ENCODE assay signal across 15 cellular contexts in the genomic region with DNA sequence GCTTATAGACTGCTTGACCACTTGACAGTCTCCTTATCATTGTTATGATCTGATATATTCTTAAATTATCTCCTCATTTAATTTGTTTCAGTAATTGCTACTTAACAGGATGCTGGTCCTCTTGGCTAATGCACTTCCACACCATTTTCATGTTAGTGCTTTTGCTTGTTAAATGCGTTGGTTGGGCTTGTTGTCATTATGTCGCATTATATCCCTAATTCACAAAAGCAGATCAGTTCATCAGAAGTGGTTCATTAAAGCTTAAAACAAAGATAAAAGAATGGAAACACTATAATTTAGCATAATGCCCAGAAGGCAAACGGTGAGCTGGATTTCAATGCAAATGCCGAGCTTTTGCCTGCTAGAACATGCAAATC. TPM values are rescaled to one million over a fixed set of nuclear protein-coding genes. Genes with fewer than 3 reads are reported as not detected.
A peak's percentile ranks its signal among the peaks of the same experiment; 100 is the strongest.
DNase-seq lines count a peak whose midpoint lies in the region; FAIRE-seq and TF ChIP-seq lines count a peak whose summit lies in the region.
"Had no signal": no experiment of that assay in that cellular context is flagged by ENCODE, and none has a peak within 500 bp of the region (broad histone marks: within the 10 kb centered on the region; RNA-seq: fewer than 3 reads in every experiment).

No MANE protein-coding gene starts in this region.

- no peaks in the 10 kb centered on the region for H3K27me3 Mint-ChIP-seq in glutamatergic neuron (ENCODE audit: unreplicated experiment)

- peaks cover 14% of the 10 kb centered on the region for H3K4me1 Mint-ChIP-seq in glutamatergic neuron (ENCODE audit: low read depth, unreplicated experiment)
- H3K4me1 Mint-ChIP-seq: CD8-positive, alpha-beta memory T cell; T-helper 17 cell had no signal

- H3K4me3 Mint-ChIP-seq in glutamatergic neuron (ENCODE audit: unreplicated experiment) = peak overlapping the region; percentile 26
- H3K4me3 Mint-ChIP-seq: CD8-positive, alpha-beta memory T cell; T-helper 17 cell had no signal

- DNase-seq in NCI-H1048 (lab: John Stamatoyannopoulos, UW) (peak; percentile 66), NCI-H1417 treated with DMSO at 0.1 percent for 48 hours (lab: John Stamatoyannopoulos, UW) (peak; percentile 18), NCI-H526 (lab: John Stamatoyannopoulos, UW) (peak; percentile 94 to 95), glutamatergic neuron (no peak), RCC 7860 (ENCODE audit: low spot score) (no peak), occipital lobe (lab: John Stamatoyannopoulos, UW) (no peak), globus pallidus (ENCODE audit: low spot score) (no peak)
- DNase-seq: CD8-positive, alpha-beta memory T cell; DMS79 treated with DMSO at 0.1 percent for 48 hours; GF-D8; NK-92 treated with Interleukin-12 subunit alpha and Interleukin-12 subunit beta, amount 100 ng/mL, for 24 hours; SHP77; T-helper 17 cell; T1000 had no signal

- H3K9me3 Mint-ChIP-seq in glutamatergic neuron (ENCODE audit: unreplicated experiment) = no peaks in the 10 kb centered on the region

- H3K36me3 Mint-ChIP-seq in glutamatergic neuron (ENCODE audit: unreplicated experiment) = no peaks in the 10 kb centered on the region

- no peak for FAIRE-seq in RCC 7860 (lab: Jason Lieb, UNC)
- FAIRE-seq: GM12891 had no signal

- TF ChIP-seq CTCF in glutamatergic neuron (IDR thresholded peaks at IDR 0.05; ENCODE audit: partially characterized antibody, unreplicated experiment) = no peak

- H3K27ac Mint-ChIP-seq in glutamatergic neuron (ENCODE audit: unreplicated experiment) = peak overlapping the region; percentile 90
- H3K27ac Mint-ChIP-seq: CD8-positive, alpha-beta memory T cell; T-helper 17 cell had no signal

RNA-seq across cellular contexts. Expression of a gene that starts 17.1 kb away (rescaled TPM):
- total RNA-seq in glutamatergic neuron (ENCODE audit: unreplicated experiment) (4.9 TPM), occipital lobe (1.4 TPM)

Comparison
In these comparisons a context has a peak if more than half of its experiments do, and no peak if none do; other contexts are left out.
1. DNase-seq: peak in NCI-H1048 (single experiment), NCI-H1417 treated with DMSO at 0.1 percent for 48 hours (single experiment) and NCI-H526 (2 of 2); none in glutamatergic neuron (single experiment), RCC 7860 (single experiment), occipital lobe (single experiment) and globus pallidus (single experiment).